ENCODE assay signal across 8 cellular contexts in genomic region chr5:111735829-111736228, GRCh38. TPM values are rescaled to one million over a fixed set of nuclear protein-coding genes. Genes with fewer than 3 reads are reported as not detected.
A peak's percentile ranks its signal among the peaks of the same experiment; 100 is the strongest.
DNase-seq lines count a peak whose midpoint lies in the region; ATAC-seq and TF ChIP-seq lines count a peak whose summit lies in the region.
"Had no signal": no experiment of that assay in that cellular context is flagged by ENCODE, and none has a peak within 500 bp of the region (broad histone marks: within the 10 kb centered on the region; RNA-seq: fewer than 3 reads in every experiment).

No MANE protein-coding gene starts in this region.

- no peak overlapping the region for H3K4me3 ChIP-seq in H7 (ENCODE audit: insufficient read depth, low read depth, low read length)

- TF ChIP-seq CTCF in GM20000 (IDR thresholded peaks at IDR 0.05; ENCODE audit: extremely low read depth, missing control alignments): no peak

- H3K27me3 ChIP-seq in H7 (ENCODE audit: control insufficient read depth, insufficient read depth, low read length): no peaks in the 10 kb centered on the region

- DNase-seq in H7 (peak; percentile 18), T1000 (lab: John Stamatoyannopoulos, UW) (peak; percentile 30), head of caudate nucleus (peak in 30 of 42 donors; percentile 11 to 76 (median 22)), GM20000 (ENCODE audit: low spot score) (no peak)
- DNase-seq in stimulated activated CD4-positive, alpha-beta T cell treated with anti-CD3 and anti-CD28 coated beads, Interleukin-2, amount 100 ng/mL, for 4 hours (ENCODE audit: low read depth): peak; percentile 7
- DNase-seq: NCI-H1105 had no signal

- peaks cover 3% of the 10 kb centered on the region for H3K36me3 ChIP-seq in H7 (replicated peaks; ENCODE audit: control insufficient read depth, insufficient read depth, low read length)

- intact Hi-C loops in head of caudate nucleus (cut with DNase I): no loop called here

- ATAC-seq in HG03039 (IDR thresholded peaks at IDR 0.05; ENCODE audit: unreplicated experiment): no peak
- no peak for ATAC-seq in GM19452 (IDR thresholded peaks at IDR 0.05; ENCODE audit: unreplicated experiment)

RNA-seq across cellular contexts. Expression of gene NREP, which starts 21.2 kb away (rescaled TPM):
- total RNA-seq in H7 (2014; rRNA removed; shearing (Covaris generic)): 199 and 208 TPM in 2 replicates
